9 cellular contexts compared by ENCODE assay signal in the genomic region with DNA sequence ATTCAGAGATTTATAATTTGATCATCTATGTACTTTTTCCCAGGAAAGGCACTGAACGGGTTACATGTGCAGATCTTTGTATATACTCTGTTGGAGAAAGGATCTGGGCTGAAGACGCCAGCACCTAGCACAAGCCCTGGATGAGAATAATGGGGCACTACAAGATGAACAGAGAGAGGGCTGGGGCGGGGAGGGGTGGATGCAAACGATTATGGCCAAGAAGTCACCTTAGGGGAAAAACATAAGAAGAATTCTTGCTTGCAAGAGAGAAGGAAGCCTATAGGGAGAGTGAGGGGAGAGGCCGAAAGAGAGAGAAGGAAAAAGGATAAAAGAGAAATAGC. TPM values are rescaled to one million over a fixed set of nuclear protein-coding genes. Genes with fewer than 3 reads are reported as not detected.
DNase-seq lines count a peak whose midpoint lies in the region; ATAC-seq and TF ChIP-seq lines count a peak whose summit lies in the region.
"Had no signal": no experiment of that assay in that cellular context is flagged by ENCODE, and none has a peak within 500 bp of the region (broad histone marks: within the 10 kb centered on the region; RNA-seq: fewer than 3 reads in every experiment).

No MANE protein-coding gene starts in this region.

- no peak for TF ChIP-seq CTCF in suprapubic skin (IDR thresholded peaks at IDR 0.05)

- 13% methylated on average over 5 of the region's 5 CpGs for WGBS in suprapubic skin
- WGBS in aorta, 2 donors = 51 to 53% methylated on average over 5 of the region's 5 CpGs

- H3K27me3 Mint-ChIP-seq in activated naive CD4-positive, alpha-beta T cell treated with anti-CD3 and anti-CD28 coated beads, Interleukin-2, amount 50 U/mL, for 24 hours = no peaks in the 10 kb centered on the region
- H3K27me3 Mint-ChIP-seq in immature natural killer cell (ENCODE audit: low read depth in 3 of 3) = peaks cover 6 to 22% (median 11%) of the 10 kb centered on the region in 3 donors

- TF ChIP-seq POLR2A in suprapubic skin (IDR thresholded peaks at IDR 0.05) = no peak

- H3K4me3 ChIP-seq in suprapubic skin (peak overlapping the region; percentile 75), aorta (ENCODE audit: low read length in 2 of 2) (no peak overlapping the region)

- no peaks in the 10 kb centered on the region for H3K9me3 ChIP-seq in suprapubic skin
- no peaks in the 10 kb centered on the region for H3K9me3 ChIP-seq in aorta (ENCODE audit: control insufficient read depth, low read length)

- H3K27ac Mint-ChIP-seq in activated naive CD4-positive, alpha-beta T cell treated with anti-CD3 and anti-CD28 coated beads, Interleukin-2, amount 50 U/mL, for 24 hours = peak overlapping the region; percentile 33
- H3K27ac Mint-ChIP-seq in immature natural killer cell = peak overlapping the region in 2 of 6 donors; percentile 51 to 54

- peak overlapping the region; percentile 89 for H3K27ac ChIP-seq in suprapubic skin
- peak overlapping the region in 1 of 2 donors; percentile 37 for H3K27ac ChIP-seq in aorta (ENCODE audit: low read depth in 1 of 2, low read length in 2 of 2)

- no peak for ATAC-seq in aorta (ENCODE audit: low FRiP score)

- H3K4me3 Mint-ChIP-seq in activated naive CD4-positive, alpha-beta T cell treated with anti-CD3 and anti-CD28 coated beads, Interleukin-2, amount 50 U/mL, for 24 hours = peak overlapping the region; percentile 86
- peak overlapping the region; percentile 85 to 96 (median 91) for H3K4me3 Mint-ChIP-seq in immature natural killer cell

- peaks cover 23% of the 10 kb centered on the region for H3K4me1 Mint-ChIP-seq in activated naive CD4-positive, alpha-beta T cell treated with anti-CD3 and anti-CD28 coated beads, Interleukin-2, amount 50 U/mL, for 24 hours
- peaks cover 8 to 9% of the 10 kb centered on the region in 2 donors for H3K4me1 Mint-ChIP-seq in immature natural killer cell

- peak; percentile 26 for DNase-seq in NCI-H2227 treated with DMSO at 0.1 percent for 48 hours (lab: John Stamatoyannopoulos, UW)
- no peak for DNase-seq in NCI-H2227 (lab: John Stamatoyannopoulos, UW; ENCODE audit: unreplicated experiment)
- no peak for DNase-seq in immature natural killer cell
- DNase-seq in suprapubic skin (ENCODE audit: low spot score in 2 of 2) = peak in 1 of 2 donors; percentile 54
- DNase-seq in aorta = no peak
- DNase-seq in globus pallidus (ENCODE audit: low spot score) = no peak
- no peak for DNase-seq in NCI-H1105 (lab: John Stamatoyannopoulos, UW)

- intact Hi-C loops in aorta (cut with DNase I) = no loop called here

- H3K9me3 Mint-ChIP-seq in activated naive CD4-positive, alpha-beta T cell treated with anti-CD3 and anti-CD28 coated beads, Interleukin-2, amount 50 U/mL, for 24 hours = no peaks in the 10 kb centered on the region
- no peaks in the 10 kb centered on the region for H3K9me3 Mint-ChIP-seq in immature natural killer cell

- H3K36me3 Mint-ChIP-seq in activated naive CD4-positive, alpha-beta T cell treated with anti-CD3 and anti-CD28 coated beads, Interleukin-2, amount 50 U/mL, for 24 hours = no peaks in the 10 kb centered on the region
- H3K36me3 Mint-ChIP-seq in immature natural killer cell = peaks cover 0 to 3% (median 0%) of the 10 kb centered on the region in 3 donors

- H3K36me3 ChIP-seq in suprapubic skin (no peaks in the 10 kb centered on the region), aorta (ENCODE audit: control insufficient read depth in 1 of 2, insufficient read depth in 2 of 2, low read length in 1 of 2) (no peaks in the 10 kb centered on the region)

- H3K4me1 ChIP-seq in suprapubic skin = peaks cover 38% of the 10 kb centered on the region
- no peaks in the 10 kb centered on the region for H3K4me1 ChIP-seq in aorta (ENCODE audit: control insufficient read depth in 1 of 2, insufficient read depth in 2 of 2, low read length in 2 of 2)

- H3K27me3 ChIP-seq in suprapubic skin (no peaks in the 10 kb centered on the region), aorta (ENCODE audit: control insufficient read depth in 1 of 2, insufficient read depth in 2 of 2, low read length in 1 of 2) (no peaks in the 10 kb centered on the region)

- TF ChIP-seq EP300 in suprapubic skin (IDR thresholded peaks at IDR 0.05) = no peak

RNA-seq across cellular contexts. Expression of gene ANTXRL, which starts 2.9 kb away (rescaled TPM):
- polyA plus RNA-seq in immature natural killer cell (not detected), aorta (not detected)
- total RNA-seq in suprapubic skin (not detected), aorta (under 1 TPM in 1 of 2 donors, not detected in 1; 0.60 TPM)
- total RNA-seq: pulmonary artery endothelial cell had no signal
